ENCODE assay signal across 17 cellular contexts in genomic region chrX:134013092-134013497, GRCh38. TPM values are rescaled to one million over a fixed set of nuclear protein-coding genes. Genes with fewer than 3 reads are reported as not detected.
DNase-seq lines count a peak whose midpoint lies in the region; ATAC-seq, FAIRE-seq and TF ChIP-seq lines count a peak whose summit lies in the region.
"Had no signal": no experiment of that assay in that cellular context is flagged by ENCODE, and none has a peak within 500 bp of the region (broad histone marks: within the 10 kb centered on the region; RNA-seq: fewer than 3 reads in every experiment).

No MANE protein-coding gene starts in this region.

- H3K4me1 Mint-ChIP-seq in activated CD8-positive, alpha-beta memory T cell treated with anti-CD3 and anti-CD28 coated beads, Interleukin-2, amount 10 ng/mL, durations not matched to agents 7 days and 5 days: no peaks in the 10 kb centered on the region
- peaks cover 23% of the 10 kb centered on the region for H3K4me1 Mint-ChIP-seq in nephron
- H3K4me1 Mint-ChIP-seq: central memory CD8-positive, alpha-beta T cell had no signal

- ATAC-seq in activated CD8-positive, alpha-beta memory T cell treated with anti-CD3 and anti-CD28 coated beads, Interleukin-2, amount 10 ng/mL, durations not matched to agents 7 days and 5 days: peak; percentile 55
- no peak for ATAC-seq in GM21717 (IDR thresholded peaks at IDR 0.05; ENCODE audit: unreplicated experiment)

- TF ChIP-seq CTCF in bronchial epithelial cell (IDR thresholded peaks at IDR 0.05; ENCODE audit: insufficient read depth, low read length, severe bottlenecking) (no peak), nephron (IDR thresholded peaks at IDR 0.05; ENCODE audit: unreplicated experiment in 3 of 3) (no peak), GM13976 (IDR thresholded peaks at IDR 0.05; ENCODE audit: borderline replicate concordance, control extremely low read depth, extremely low read depth, insufficient read depth, missing control alignments) (no peak)

- no peak overlapping the region for H3K4me3 Mint-ChIP-seq in activated CD8-positive, alpha-beta memory T cell treated with anti-CD3 and anti-CD28 coated beads, Interleukin-2, amount 10 ng/mL, durations not matched to agents 7 days and 5 days
- H3K4me3 Mint-ChIP-seq in nephron: no peak overlapping the region
- H3K4me3 Mint-ChIP-seq: central memory CD8-positive, alpha-beta T cell; H9 had no signal

- CTCF ChIA-PET in activated CD8-positive, alpha-beta memory T cell treated with anti-CD3 and anti-CD28 coated beads, Interleukin-2, amount 10 ng/mL, durations not matched to agents 7 days and 5 days (lab: Charles Lee): no interaction called here

- in situ Hi-C loops in GM13976 (cut with MboI; ENCODE audit: low sequenced_read_pairs, unreplicated experiment): no loop called here

- H3K4me3 ChIP-seq in bronchial epithelial cell (ENCODE audit: low read depth, low read length): no peak overlapping the region

- no peak overlapping the region for H3K27ac Mint-ChIP-seq in activated CD8-positive, alpha-beta memory T cell treated with anti-CD3 and anti-CD28 coated beads, Interleukin-2, amount 10 ng/mL, durations not matched to agents 7 days and 5 days
- H3K27ac Mint-ChIP-seq in nephron: peak overlapping the region; percentile 4 to 42 (median 29)
- H3K27ac Mint-ChIP-seq: H9 had no signal

- no peaks in the 10 kb centered on the region for H3K36me3 Mint-ChIP-seq in activated CD8-positive, alpha-beta memory T cell treated with anti-CD3 and anti-CD28 coated beads, Interleukin-2, amount 10 ng/mL, durations not matched to agents 7 days and 5 days
- H3K36me3 Mint-ChIP-seq in nephron (ENCODE audit: low read depth): no peaks in the 10 kb centered on the region

- no peaks in the 10 kb centered on the region for H3K27me3 ChIP-seq in bronchial epithelial cell (ENCODE audit: control insufficient read depth, insufficient read depth, low read length)

- no peaks in the 10 kb centered on the region for H3K9me3 Mint-ChIP-seq in activated CD8-positive, alpha-beta memory T cell treated with anti-CD3 and anti-CD28 coated beads, Interleukin-2, amount 10 ng/mL, durations not matched to agents 7 days and 5 days (ENCODE audit: low read depth)
- H3K9me3 Mint-ChIP-seq in nephron: no peaks in the 10 kb centered on the region
- H3K9me3 Mint-ChIP-seq: central memory CD8-positive, alpha-beta T cell; H9 had no signal

- FAIRE-seq in bronchial epithelial cell (lab: Jason Lieb, UNC): no peak
- FAIRE-seq: RCC 7860 had no signal

- no peak for DNase-seq in activated CD8-positive, alpha-beta memory T cell treated with anti-CD3 and anti-CD28 coated beads, Interleukin-2, amount 10 ng/mL, durations not matched to agents 7 days and 5 days
- DNase-seq in activated CD8-positive, alpha-beta memory T cell treated with anti-CD3 and anti-CD28 coated beads, Interleukin-2, amount 50 U/mL, for 48 hours: no peak
- DNase-seq in NCI-H69 (lab: John Stamatoyannopoulos, UW): peak; percentile 2
- peak; percentile 80 for DNase-seq in bronchial epithelial cell (ENCODE audit: low read depth)
- DNase-seq in stimulated activated CD4-positive, alpha-beta T cell treated with anti-CD3 and anti-CD28 coated beads, Interleukin-4, amount 100 ng/mL, for 24 hours: no peak
- no peak for DNase-seq in GM13976 (ENCODE audit: low spot score)
- DNase-seq: activated gamma-delta T cell, COR-L47, H9, head of caudate nucleus, IMR-90, islet precursor cell had no signal

- no peaks in the 10 kb centered on the region for H3K36me3 ChIP-seq in bronchial epithelial cell (ENCODE audit: control insufficient read depth, insufficient read depth, low read length)

- H3K27me3 Mint-ChIP-seq in activated CD8-positive, alpha-beta memory T cell treated with anti-CD3 and anti-CD28 coated beads, Interleukin-2, amount 10 ng/mL, durations not matched to agents 7 days and 5 days: peaks cover 2% of the 10 kb centered on the region
- no peaks in the 10 kb centered on the region for H3K27me3 Mint-ChIP-seq in nephron (ENCODE audit: low read depth)

RNA-seq across cellular contexts. Expression of gene GPC3, which starts 27.7 kb away (rescaled TPM):
- total RNA-seq in activated CD8-positive, alpha-beta memory T cell treated with anti-CD3 and anti-CD28 coated beads, Interleukin-2, amount 10 ng/mL, durations not matched to agents 7 days and 5 days: not detected
- 0.26 and 0.90 TPM in 2 replicates for total RNA-seq in bronchial epithelial cell
- total RNA-seq: IMR-90, NCI-H460 had no signal

Comparison
In these comparisons a context has a peak if more than half of its experiments do, and no peak if none do; other contexts are left out.
1. DNase-seq: peak in NCI-H69 (single experiment) and bronchial epithelial cell (single experiment); none in activated CD8-positive, alpha-beta memory T cell treated with anti-CD3 and anti-CD28 coated beads, Interleukin-2, amount 10 ng/mL, durations not matched to agents 7 days and 5 days (single experiment), activated CD8-positive, alpha-beta memory T cell treated with anti-CD3 and anti-CD28 coated beads, Interleukin-2, amount 50 U/mL, for 48 hours (single experiment), stimulated activated CD4-positive, alpha-beta T cell treated with anti-CD3 and anti-CD28 coated beads, Interleukin-4, amount 100 ng/mL, for 24 hours (single experiment) and GM13976 (single experiment).